Comparison of ENCODE assay signal across 29 cellular contexts in the genomic region with DNA sequence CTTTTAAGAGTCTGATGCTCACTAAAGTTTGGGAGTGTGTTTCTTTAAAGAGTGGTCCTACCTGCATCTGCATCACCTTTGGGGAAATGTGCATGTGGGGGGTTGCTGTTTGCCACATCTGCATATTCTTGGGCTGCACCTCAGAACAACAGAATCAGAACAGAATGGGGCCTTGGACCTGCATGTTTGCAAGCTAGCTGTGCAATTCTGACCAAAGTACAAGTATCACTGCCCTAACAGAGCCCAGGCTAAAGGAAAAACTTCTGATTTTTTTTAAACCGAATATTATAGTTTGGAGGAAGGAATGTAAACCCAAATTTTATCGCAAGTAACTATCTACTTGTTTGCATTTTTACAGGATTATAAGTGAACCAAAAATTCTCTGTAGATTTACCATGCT. TPM values are rescaled to one million over a fixed set of nuclear protein-coding genes. Genes with fewer than 3 reads are reported as not detected.
"Had no signal": no experiment of that assay in that cellular context is flagged by ENCODE, and none has a peak within 500 bp of the region (broad histone marks: within the 10 kb centered on the region; RNA-seq: fewer than 3 reads in every experiment).

No MANE protein-coding gene starts in this region.

- H3K9me3 ChIP-seq: esophagus squamous epithelium, gastrocnemius medialis, left ventricle myocardium inferior, lower lobe of right lung, mucosa of descending colon had no signal

- H3K27me3 ChIP-seq: esophagus squamous epithelium, gastrocnemius medialis, heart right ventricle had no signal

- H3K36me3 Mint-ChIP-seq: mesothelial cell of epicardium had no signal

- ATAC-seq: effector memory CD8-positive, alpha-beta T cell; esophagus mucosa; gastrocnemius medialis; heart right ventricle; left cardiac atrium; lower lobe of right lung; mucosa of descending colon had no signal

- H3K4me3 Mint-ChIP-seq: dendritic cell treated with granulocyte-macrophage colony-stimulating factor and Interleukin-4, amounts not matched to agents 40 ng/mL and 50 ng/mL, for 4 days; effector memory CD8-positive, alpha-beta T cell; endodermal cell; mesothelial cell of epicardium had no signal

- DNase-seq: cortex of kidney; effector CD8-positive, alpha-beta T cell; effector memory CD8-positive, alpha-beta T cell; endodermal cell; erythroblast; esophagus squamous epithelium; foreskin fibroblast; foreskin melanocyte; gastrocnemius medialis; glutamatergic neuron; head of caudate nucleus; heart right ventricle; hippocampal formation; left cardiac atrium; left ventricle myocardium inferior; lower lobe of right lung; mesenchymal stem cell; mucosa of descending colon had no signal

- H3K27me3 Mint-ChIP-seq: dendritic cell treated with granulocyte-macrophage colony-stimulating factor and Interleukin-4, amounts not matched to agents 40 ng/mL and 50 ng/mL, for 4 days had no signal

- H3K27ac ChIP-seq: epithelial cell of prostate, esophagus squamous epithelium, gastrocnemius medialis, heart right ventricle, left ventricle myocardium inferior, lower lobe of right lung had no signal

- H3K4me1 ChIP-seq: esophagus squamous epithelium, gastrocnemius medialis, heart right ventricle, left ventricle myocardium inferior, lower lobe of right lung had no signal

- H3K4me3 ChIP-seq: esophagus squamous epithelium, gastrocnemius medialis, heart right ventricle, left ventricle myocardium inferior, lower lobe of right lung, mucosa of descending colon had no signal

- FAIRE-seq: colon, endometrium, islet of Langerhans, keratinocyte had no signal

- H3K36me3 ChIP-seq: esophagus squamous epithelium, gastrocnemius medialis, heart right ventricle, left ventricle myocardium inferior, lower lobe of right lung had no signal

- H3K27ac Mint-ChIP-seq: dendritic cell treated with granulocyte-macrophage colony-stimulating factor and Interleukin-4, amounts not matched to agents 40 ng/mL and 50 ng/mL, for 4 days; effector memory CD8-positive, alpha-beta T cell; endodermal cell; mesothelial cell of epicardium had no signal

RNA-seq across cellular contexts. Expression of a gene that starts 34.2 kb away (rescaled TPM):
- total RNA-seq: glomerular endothelial cell, lung microvascular endothelial cell, myocyte had no signal
